8 cellular contexts compared by ENCODE assay signal in genomic region chr2:43222472-43223146, GRCh38. TPM values are rescaled to one million over a fixed set of nuclear protein-coding genes. Genes with fewer than 3 reads are reported as not detected.
A peak's percentile ranks its signal among the peaks of the same experiment; 100 is the strongest.
DNase-seq lines count a peak whose midpoint lies in the region; ATAC-seq, FAIRE-seq and TF ChIP-seq lines count a peak whose summit lies in the region.

No MANE protein-coding gene starts in this region.

- no peak for TF ChIP-seq POLR2A in GM12878 (IDR thresholded peaks at IDR 0.05; ENCODE audit: low read depth, low read length)
- TF ChIP-seq POLR2A in right lobe of liver (IDR thresholded peaks at IDR 0.05): no peak

- TSS peak; percentile 60 for BruUV-seq in GM12878 (replicated peaks; lab: Mats Ljungman, UMichigan)

- in situ Hi-C loops in GM12878 (cut with MboI): no loop called here

- 23% methylated on average over 6 of the region's 6 CpGs for WGBS in GM12878 (ENCODE audit: insufficient coverage, insufficient replicate concordance, low lambda C conversion rate, missing lambda C conversion rate)
- WGBS in right lobe of liver (ENCODE audit: insufficient coverage, low coverage, low lambda C conversion rate, missing lambda C conversion rate): 5% methylated on average over 6 of the region's 6 CpGs

- no peak for ATAC-seq in Right ventricle myocardium inferior
- no peak for ATAC-seq in GM12878
- ATAC-seq in right lobe of liver: no peak
- ATAC-seq in upper lobe of right lung: no peak

- H3K4me3 ChIP-seq in cardiac muscle cell (peak overlapping the region; percentile 84), GM12878 (peak overlapping the region; percentile 81), right lobe of liver (peak overlapping the region; percentile 81 to 92 (median 84)), upper lobe of right lung (peak overlapping the region; percentile 82)

- H3K27me3 ChIP-seq in cardiac muscle cell (no peaks in the 10 kb centered on the region), GM12878 (replicated peaks in 1 of 2; ENCODE audit: control insufficient read depth in 2 of 2, insufficient read depth in 2 of 2, low read length in 1 of 2) (no peaks in the 10 kb centered on the region), right lobe of liver (no peaks in the 10 kb centered on the region), upper lobe of right lung (no peaks in the 10 kb centered on the region)

- TF ChIP-seq EP300 in GM12878 (IDR thresholded peaks at IDR 0.05; ENCODE audit: borderline replicate concordance in 1 of 2, control insufficient read depth in 1 of 2, low read depth in 2 of 2, low read length in 2 of 2): no peak

- DNase-seq in cardiac muscle cell (ENCODE audit: low read depth in 1 of 2, low spot score in 1 of 2): peak in 1 of 2 donors; percentile 56
- DNase-seq in Right ventricle myocardium inferior (ENCODE audit: missing footprints): no peak
- DNase-seq in GM12878 (ENCODE audit: low read depth, low spot score): no peak
- peak in 1 of 3 donors; percentile 3 for DNase-seq in right lobe of liver
- no peak for DNase-seq in upper lobe of right lung
- no peak for DNase-seq in NOMO-1 treated with dmso at 0.1 percent for 144 hours (lab: John Stamatoyannopoulos, UW; ENCODE audit: unreplicated experiment)
- DNase-seq in NCI-H526 treated with DMSO at 0.1 percent for 48 hours (lab: John Stamatoyannopoulos, UW): no peak
- DNase-seq in stimulated activated CD4-positive, alpha-beta T cell treated with anti-CD3 and anti-CD28 coated beads, Interleukin-2, amount 100 ng/mL, for 24 hours: no peak

- POLR2A ChIA-PET in GM12878 (lab: Charles Lee): interaction anchor here (0.5 to 3.7 kb wide), 11 partner anchors 28 to 253 kb away, joined by 3 to 30 read pairs (median 5); no protein-coding TSS in a partner anchor

- H3K9me3 ChIP-seq in cardiac muscle cell (ENCODE audit: low read depth): no peaks in the 10 kb centered on the region
- no peaks in the 10 kb centered on the region for H3K9me3 ChIP-seq in GM12878 (replicated peaks; ENCODE audit: control insufficient read depth, insufficient read depth, low read length)
- no peaks in the 10 kb centered on the region for H3K9me3 ChIP-seq in right lobe of liver
- H3K9me3 ChIP-seq in upper lobe of right lung: no peaks in the 10 kb centered on the region

- H3K27ac ChIP-seq in cardiac muscle cell (peak overlapping the region; percentile 98), GM12878 (ENCODE audit: control insufficient read depth, insufficient read depth) (peak overlapping the region; percentile 97), right lobe of liver (peak overlapping the region; percentile 97 to 98 (median 98)), upper lobe of right lung (peak overlapping the region; percentile 98)

- no peak for TF ChIP-seq CTCF in cardiac muscle cell (IDR thresholded peaks at IDR 0.05; ENCODE audit: low read depth, low read length)
- TF ChIP-seq CTCF in GM12878 (IDR thresholded peaks at IDR 0.05 in 2 of 3, conservative IDR thresholded peaks at IDR 0.05 in 1 of 3; ENCODE audit: control insufficient read depth in 2 of 3, extremely low read depth in 1 of 3, insufficient read depth in 1 of 3, low read depth in 3 of 3, low read length in 3 of 3): no peak
- TF ChIP-seq CTCF in right lobe of liver (IDR thresholded peaks at IDR 0.05): no peak
- no peak for TF ChIP-seq CTCF in upper lobe of right lung (IDR thresholded peaks at IDR 0.05)

- intact Hi-C loops in Right ventricle myocardium inferior (cut with DNase I) (loop anchor here (5.0 kb wide), 2 partner anchors 135 to 150 kb away; no protein-coding TSS in a partner anchor), GM12878 (cut with micrococcal nuclease; ENCODE audit: unreplicated experiment) (loop anchor here (10.0 kb wide), 2 partner anchors 342 to 368 kb away; no protein-coding TSS in a partner anchor), right lobe of liver (cut with DNase I) (loop anchor here (10.0 kb wide), 3 partner anchors 58 to 248 kb away; no protein-coding TSS in a partner anchor), upper lobe of right lung (cut with DNase I) (loop anchor here (10.0 kb wide), 2 partner anchors 88 to 248 kb away; no protein-coding TSS in a partner anchor)

- peaks cover 70% of the 10 kb centered on the region for H3K79me2 ChIP-seq in GM12878 (ENCODE audit: control insufficient read depth, insufficient read depth, low read length)

- no peak for FAIRE-seq in GM12878 (lab: Jason Lieb, UNC)

- TF ChIP-seq RAD21 in GM12878 (IDR thresholded peaks at IDR 0.05; ENCODE audit: insufficient read depth, low read depth, low read length): no peak

- H3K4me2 ChIP-seq in GM12878 (ENCODE audit: control insufficient read depth, insufficient read depth): peak overlapping the region; percentile 99

- RAD21 ChIA-PET in GM12878 (lab: Charles Lee; ENCODE audit: unreplicated experiment): interaction anchor here (0.7 to 5.2 kb wide), 25 partner anchors 12 to 412 kb away, joined by 3 to 46 read pairs (median 5); no protein-coding TSS in a partner anchor

- no peaks in the 10 kb centered on the region for H4K20me1 ChIP-seq in GM12878 (ENCODE audit: control insufficient read depth, insufficient read depth)

- no peak overlapping the region for H2AFZ ChIP-seq in GM12878 (ENCODE audit: control insufficient read depth, low read depth, low read length)

- CTCF ChIA-PET in GM12878 (lab: Yijun Ruan, JAX): interaction anchor here (0.7 to 6.3 kb wide), 23 partner anchors 15 to 347 kb away, joined by 3 to 69 read pairs (median 5); no protein-coding TSS in a partner anchor

- H3K36me3 ChIP-seq in cardiac muscle cell (peaks cover 11% of the 10 kb centered on the region), GM12878 (ENCODE audit: control insufficient read depth in 2 of 2, insufficient read depth in 2 of 2, low read length in 1 of 2) (no peaks in the 10 kb centered on the region; a peak in 3 of 4 replicates), right lobe of liver (peaks cover 0 to 33% (median 5%) of the 10 kb centered on the region in 4 donors), upper lobe of right lung (peaks cover 43% of the 10 kb centered on the region)

- peak overlapping the region; percentile 82 for H3K9ac ChIP-seq in GM12878 (ENCODE audit: control insufficient read depth, insufficient read depth, low read length)

- peaks cover 61% of the 10 kb centered on the region for H3K4me1 ChIP-seq in cardiac muscle cell (ENCODE audit: low read depth)
- peaks cover 30% of the 10 kb centered on the region for H3K4me1 ChIP-seq in GM12878 (ENCODE audit: control insufficient read depth, insufficient read depth, low read length)
- H3K4me1 ChIP-seq in right lobe of liver: peaks cover 0 to 40% (median 17%) of the 10 kb centered on the region in 4 donors
- peaks cover 52% of the 10 kb centered on the region for H3K4me1 ChIP-seq in upper lobe of right lung

- SMC1A ChIA-PET in GM12878 (lab: Charles Lee; ENCODE audit: uncharacterized antibody, unreplicated experiment): interaction anchor here (0.7 to 11.4 kb wide), 25 partner anchors 13 to 363 kb away, joined by 3 to 147 read pairs (median 4); no protein-coding TSS in a partner anchor

TF ChIP-seq in GM12878, 131 proteins besides CTCF, POLR2A, EP300 and RAD21 (continues in another document):
- TF ChIP-seq BACH1 (IDR thresholded peaks at IDR 0.05; ENCODE audit: borderline replicate concordance): no peak
- TF ChIP-seq CHD1 (IDR thresholded peaks at IDR 0.05; ENCODE audit: low read depth, low read length): no peak
- TF ChIP-seq NR2F1 (conservative IDR thresholded peaks at IDR 0.05): no peak
- no peak for TF ChIP-seq HDAC2 (IDR thresholded peaks at IDR 0.05)
- no peak for TF ChIP-seq FOXK2 (IDR thresholded peaks at IDR 0.05)

RNA-seq across cellular contexts. Expression of gene ZFP36L2, which starts 3.8 kb away (rescaled TPM):
- total RNA-seq in cardiac muscle cell (20.3 and 27.6 TPM in 2 replicates), Right ventricle myocardium inferior (51.1 TPM), GM12878 (2014; rRNA removed) (3.9 and 4.9 TPM in 2 replicates), GM12878 (2014; rRNA removed; fragmentation: Illumina TruSeq; extraction: Trizol) (4.0 and 4.3 TPM in 2 replicates), GM12878 (2021) (58.0 and 64.9 TPM in 2 replicates), right lobe of liver (10 to 100 TPM; 20.8 to 50.0 (median 33.6) TPM), upper lobe of right lung (139 TPM)
- polyA plus RNA-seq in cardiac muscle cell (73.9 and 88.4 TPM in 2 replicates), GM12878 (2011; rRNA removed) (12.8 and 16.0 TPM in 2 replicates), GM12878 (2014; fragmentation: Illumina TruSeq; extraction: Trizol) (17.4 and 22.0 TPM in 2 replicates), GM12878 (2014; fragmentation: Nextera tagmentation; extraction: Ambion mirVana) (10 to 100 TPM; 25.5 to 43.3 TPM), GM12878 (2014; rRNA removed) (21.7 and 28.8 TPM in 2 replicates), GM12878 (2016; fragmentation: Nextera tagmentation; extraction: Ambion mirVana) (10 to 100 TPM in 1 of 2 experiments, 1 to 10 TPM in 1; 8.8 to 54.6 TPM)
- total RNA-seq in GM12878 (2013; cell fraction: nucleolus; rRNA removed): 8.2 and 9.1 TPM in 2 replicates
- polyA plus RNA-seq in GM12878 (2011; ENCODE audit: low read depth): 14.3 TPM
- 7.2 TPM in 2 replicates for polyA plus RNA-seq in GM12878 (2011; cell fraction: cytosol; rRNA removed)
- polyA plus RNA-seq in GM12878 (2011; cell fraction: nucleus; rRNA removed): 16.1 and 27.5 TPM in 2 replicates
- 30.3 and 31.6 TPM in 2 replicates for polyA plus RNA-seq in GM12878 (2012)
- polyA minus RNA-seq in GM12878 (2011; rRNA and poly(A)+ RNA removed): 4.1 and 5.2 TPM in 2 replicates
- polyA minus RNA-seq in GM12878 (2011; cell fraction: cytosol; rRNA and poly(A)+ RNA removed): 21.9 and 27.0 TPM in 2 replicates
- polyA minus RNA-seq in GM12878 (2011; cell fraction: nucleus; rRNA and poly(A)+ RNA removed): 9.4 and 21.8 TPM in 2 replicates
